1 cellular context compared by ENCODE assay signal in genomic region chr20:1225263-1225728, GRCh38.
TF ChIP-seq lines count a peak whose summit lies in the region.

No MANE protein-coding gene starts in this region.

TF ChIP-seq in GM12878, 131 proteins besides CTCF, POLR2A, EP300 and RAD21:
- no peak for TF ChIP-seq ELK1 (IDR thresholded peaks at IDR 0.05; ENCODE audit: low read depth, low read length)
- no peak for TF ChIP-seq PML (IDR thresholded peaks at IDR 0.05; ENCODE audit: low read length)
- TF ChIP-seq ZNF217 (IDR thresholded peaks at IDR 0.05) = no peak
- no peak for TF ChIP-seq BACH1 (IDR thresholded peaks at IDR 0.05; ENCODE audit: borderline replicate concordance)
- no peak for TF ChIP-seq ESRRA (IDR thresholded peaks at IDR 0.05; ENCODE audit: low read length)
- TF ChIP-seq NFIC (IDR thresholded peaks at IDR 0.05; ENCODE audit: low read depth, low read length) = no peak
- no peak for TF ChIP-seq MLLT1 (IDR thresholded peaks at IDR 0.05)
- no peak for TF ChIP-seq EED (IDR thresholded peaks at IDR 0.05; ENCODE audit: low read depth)
- no peak for TF ChIP-seq PAX8 (IDR thresholded peaks at IDR 0.05)
- no peak for TF ChIP-seq MAX (IDR thresholded peaks at IDR 0.05; ENCODE audit: low read depth, low read length)
- TF ChIP-seq MYB (IDR thresholded peaks at IDR 0.05; ENCODE audit: borderline replicate concordance, low read depth, low read length) = no peak
- TF ChIP-seq IRF5 (IDR thresholded peaks at IDR 0.05; ENCODE audit: borderline replicate concordance) = no peak
- no peak for TF ChIP-seq ZBED1 (IDR thresholded peaks at IDR 0.05; ENCODE audit: borderline replicate concordance)
- TF ChIP-seq FOXK2 (IDR thresholded peaks at IDR 0.05) = no peak
- TF ChIP-seq BMI1 (IDR thresholded peaks at IDR 0.05; ENCODE audit: borderline replicate concordance) = no peak
- no peak for TF ChIP-seq E2F4 (IDR thresholded peaks at IDR 0.05; ENCODE audit: low read depth, low read length)
- TF ChIP-seq MEF2B (IDR thresholded peaks at IDR 0.05; ENCODE audit: partially characterized antibody, poor library complexity, severe bottlenecking) = no peak
- TF ChIP-seq STAT1 (conservative IDR thresholded peaks at IDR 0.05) = no peak
- no peak for TF ChIP-seq NKRF (conservative IDR thresholded peaks at IDR 0.05)
- no peak for TF ChIP-seq ZNF207 (IDR thresholded peaks at IDR 0.05; ENCODE audit: borderline replicate concordance)
